13 cellular contexts compared by ENCODE assay signal in genomic region chr12:132423251-132424117, GRCh38.
DNase-seq lines count a peak whose midpoint lies in the region; ATAC-seq and TF ChIP-seq lines count a peak whose summit lies in the region.
"Had no signal": no experiment of that assay in that cellular context is flagged by ENCODE, and none has a peak within 500 bp of the region (broad histone marks: within the 10 kb centered on the region; RNA-seq: fewer than 3 reads in every experiment).

No MANE protein-coding gene starts in this region.

- intact Hi-C loops in colonic mucosa (cut with DNase I), result no loop called here

- H3K4me3 Mint-ChIP-seq in activated T-cell treated with anti-CD3 and anti-CD28 coated beads, Interleukin-2, amount 50 U/mL, for 72 hours, result no peak overlapping the region
- no peak overlapping the region for H3K4me3 Mint-ChIP-seq in stimulated activated memory B cell treated with anti-CD40 and anti-IgM and Interleukin-4, amounts not matched to agents 10 μg/mL and 1 μg/mL and 100 μg/mL, for 72 hours
- H3K4me3 Mint-ChIP-seq in HFFc6, result no peak overlapping the region
- H3K4me3 Mint-ChIP-seq: activated CD4-positive, alpha-beta T cell treated with anti-CD3 and anti-CD28 coated beads, Interleukin-2, amount 10 ng/mL, durations not matched to agents 24 days and 14 days; activated naive CD8-positive, alpha-beta T cell treated with anti-CD3 and anti-CD28 coated beads, Interleukin-2, amount 10 ng/mL, durations not matched to agents 7 days and 5 days had no signal

- DNase-seq in activated T-cell treated with anti-CD3 and anti-CD28 coated beads, Interleukin-2, amount 50 U/mL, for 72 hours, result no peak
- no peak for DNase-seq in activated T-cell treated with anti-CD3 and anti-CD28 coated beads, Interleukin-2, amount 50 U/mL, for 1 hour
- DNase-seq in NCI-H82 (lab: John Stamatoyannopoulos, UW) (peak; percentile 83), ecto neural progenitor cell (ENCODE audit: low spot score) (peak; percentile 88), middle frontal gyrus (ENCODE audit: extremely low spot score, low spot score) (no peak), colonic mucosa (no peak), HFFc6 (no peak)
- DNase-seq: activated CD4-positive, alpha-beta T cell treated with anti-CD3 and anti-CD28 coated beads, Interleukin-2, amount 10 ng/mL, durations not matched to agents 24 days and 14 days; activated naive CD8-positive, alpha-beta T cell treated with anti-CD3 and anti-CD28 coated beads, Interleukin-2, amount 10 ng/mL, durations not matched to agents 7 days and 5 days; heart left ventricle; NCI-H1694; RPMI8226 had no signal

- H3K36me3 ChIP-seq in colonic mucosa, result no peaks in the 10 kb centered on the region
- H3K36me3 ChIP-seq: heart left ventricle had no signal

- peaks cover 5% of the 10 kb centered on the region for H3K27me3 Mint-ChIP-seq in activated T-cell treated with anti-CD3 and anti-CD28 coated beads, Interleukin-2, amount 50 U/mL, for 72 hours (ENCODE audit: low read depth)
- peaks cover 22% of the 10 kb centered on the region for H3K27me3 Mint-ChIP-seq in stimulated activated memory B cell treated with anti-CD40 and anti-IgM and Interleukin-4, amounts not matched to agents 10 μg/mL and 1 μg/mL and 100 μg/mL, for 72 hours
- H3K27me3 Mint-ChIP-seq in HFFc6 (ENCODE audit: insufficient read depth), result peaks cover 53% of the 10 kb centered on the region

- H3K9me3 Mint-ChIP-seq in activated T-cell treated with anti-CD3 and anti-CD28 coated beads, Interleukin-2, amount 50 U/mL, for 72 hours, result peaks cover 4% of the 10 kb centered on the region in 2 donors
- H3K9me3 Mint-ChIP-seq in stimulated activated memory B cell treated with anti-CD40 and anti-IgM and Interleukin-4, amounts not matched to agents 10 μg/mL and 1 μg/mL and 100 μg/mL, for 72 hours, result no peaks in the 10 kb centered on the region
- H3K9me3 Mint-ChIP-seq in HFFc6, result peaks cover 5% of the 10 kb centered on the region
- H3K9me3 Mint-ChIP-seq: activated naive CD8-positive, alpha-beta T cell treated with anti-CD3 and anti-CD28 coated beads, Interleukin-2, amount 10 ng/mL, durations not matched to agents 7 days and 5 days had no signal

- peaks cover 7% of the 10 kb centered on the region for H3K4me1 Mint-ChIP-seq in activated T-cell treated with anti-CD3 and anti-CD28 coated beads, Interleukin-2, amount 50 U/mL, for 72 hours (ENCODE audit: low read depth)
- peaks cover 29% of the 10 kb centered on the region for H3K4me1 Mint-ChIP-seq in stimulated activated memory B cell treated with anti-CD40 and anti-IgM and Interleukin-4, amounts not matched to agents 10 μg/mL and 1 μg/mL and 100 μg/mL, for 72 hours
- no peaks in the 10 kb centered on the region for H3K4me1 Mint-ChIP-seq in HFFc6 (ENCODE audit: low read depth)

- no peak overlapping the region for H3K4me3 ChIP-seq in colonic mucosa
- H3K4me3 ChIP-seq: heart left ventricle had no signal

- no peak overlapping the region for H3K27ac ChIP-seq in colonic mucosa
- H3K27ac ChIP-seq: heart left ventricle had no signal

- H3K27ac Mint-ChIP-seq in activated T-cell treated with anti-CD3 and anti-CD28 coated beads, Interleukin-2, amount 50 U/mL, for 72 hours, result no peak overlapping the region
- H3K27ac Mint-ChIP-seq in stimulated activated memory B cell treated with anti-CD40 and anti-IgM and Interleukin-4, amounts not matched to agents 10 μg/mL and 1 μg/mL and 100 μg/mL, for 72 hours, result peak overlapping the region; percentile 3
- H3K27ac Mint-ChIP-seq in HFFc6, result no peak overlapping the region
- H3K27ac Mint-ChIP-seq: activated CD4-positive, alpha-beta T cell treated with anti-CD3 and anti-CD28 coated beads, Interleukin-2, amount 10 ng/mL, durations not matched to agents 24 days and 14 days had no signal

- TF ChIP-seq CTCF in colonic mucosa (IDR thresholded peaks at IDR 0.05), result no peak
- no peak for TF ChIP-seq CTCF in HFFc6 (IDR thresholded peaks at IDR 0.05)

- no peaks in the 10 kb centered on the region for H3K9me3 ChIP-seq in colonic mucosa
- H3K9me3 ChIP-seq: heart left ventricle had no signal

- H3K4me1 ChIP-seq in colonic mucosa, result no peaks in the 10 kb centered on the region

- H3K27me3 ChIP-seq in colonic mucosa, result peaks cover 5% of the 10 kb centered on the region

- ATAC-seq in activated T-cell treated with anti-CD3 and anti-CD28 coated beads, Interleukin-2, amount 50 U/mL, for 72 hours (replicated peaks in 1 of 2), result peak; percentile 30 to 34
- peak; percentile 31 for ATAC-seq in stimulated activated memory B cell treated with anti-CD40 and anti-IgM and Interleukin-4, amounts not matched to agents 10 μg/mL and 1 μg/mL and 100 μg/mL, for 72 hours

- no peak overlapping the region for H3K9ac ChIP-seq in colonic mucosa (ENCODE audit: low read depth in 2 of 2, low read length in 2 of 2)

- H3K36me3 Mint-ChIP-seq in activated T-cell treated with anti-CD3 and anti-CD28 coated beads, Interleukin-2, amount 50 U/mL, for 72 hours (ENCODE audit: insufficient read depth in 2 of 2), result peaks cover 0 to 2% of the 10 kb centered on the region in 2 donors
- no peaks in the 10 kb centered on the region for H3K36me3 Mint-ChIP-seq in stimulated activated memory B cell treated with anti-CD40 and anti-IgM and Interleukin-4, amounts not matched to agents 10 μg/mL and 1 μg/mL and 100 μg/mL, for 72 hours
- H3K36me3 Mint-ChIP-seq in HFFc6 (ENCODE audit: low read depth), result no peaks in the 10 kb centered on the region
- H3K36me3 Mint-ChIP-seq: activated naive CD8-positive, alpha-beta T cell treated with anti-CD3 and anti-CD28 coated beads, Interleukin-2, amount 10 ng/mL, durations not matched to agents 7 days and 5 days had no signal

Comparison
In these comparisons a context has a peak if more than half of its experiments do, and no peak if none do; other contexts are left out.
1. DNase-seq: peak in NCI-H82 (single experiment) and ecto neural progenitor cell (single experiment); none in activated T-cell treated with anti-CD3 and anti-CD28 coated beads, Interleukin-2, amount 50 U/mL, for 72 hours (0 of 2), activated T-cell treated with anti-CD3 and anti-CD28 coated beads, Interleukin-2, amount 50 U/mL, for 1 hour (single experiment), middle frontal gyrus (single experiment), colonic mucosa (single experiment) and HFFc6 (single experiment).